1 cellular context compared by ENCODE assay signal in genomic region chr1:153946622-153947246, GRCh38.
TF ChIP-seq lines count a peak whose summit lies in the region.

A gene with protein sequence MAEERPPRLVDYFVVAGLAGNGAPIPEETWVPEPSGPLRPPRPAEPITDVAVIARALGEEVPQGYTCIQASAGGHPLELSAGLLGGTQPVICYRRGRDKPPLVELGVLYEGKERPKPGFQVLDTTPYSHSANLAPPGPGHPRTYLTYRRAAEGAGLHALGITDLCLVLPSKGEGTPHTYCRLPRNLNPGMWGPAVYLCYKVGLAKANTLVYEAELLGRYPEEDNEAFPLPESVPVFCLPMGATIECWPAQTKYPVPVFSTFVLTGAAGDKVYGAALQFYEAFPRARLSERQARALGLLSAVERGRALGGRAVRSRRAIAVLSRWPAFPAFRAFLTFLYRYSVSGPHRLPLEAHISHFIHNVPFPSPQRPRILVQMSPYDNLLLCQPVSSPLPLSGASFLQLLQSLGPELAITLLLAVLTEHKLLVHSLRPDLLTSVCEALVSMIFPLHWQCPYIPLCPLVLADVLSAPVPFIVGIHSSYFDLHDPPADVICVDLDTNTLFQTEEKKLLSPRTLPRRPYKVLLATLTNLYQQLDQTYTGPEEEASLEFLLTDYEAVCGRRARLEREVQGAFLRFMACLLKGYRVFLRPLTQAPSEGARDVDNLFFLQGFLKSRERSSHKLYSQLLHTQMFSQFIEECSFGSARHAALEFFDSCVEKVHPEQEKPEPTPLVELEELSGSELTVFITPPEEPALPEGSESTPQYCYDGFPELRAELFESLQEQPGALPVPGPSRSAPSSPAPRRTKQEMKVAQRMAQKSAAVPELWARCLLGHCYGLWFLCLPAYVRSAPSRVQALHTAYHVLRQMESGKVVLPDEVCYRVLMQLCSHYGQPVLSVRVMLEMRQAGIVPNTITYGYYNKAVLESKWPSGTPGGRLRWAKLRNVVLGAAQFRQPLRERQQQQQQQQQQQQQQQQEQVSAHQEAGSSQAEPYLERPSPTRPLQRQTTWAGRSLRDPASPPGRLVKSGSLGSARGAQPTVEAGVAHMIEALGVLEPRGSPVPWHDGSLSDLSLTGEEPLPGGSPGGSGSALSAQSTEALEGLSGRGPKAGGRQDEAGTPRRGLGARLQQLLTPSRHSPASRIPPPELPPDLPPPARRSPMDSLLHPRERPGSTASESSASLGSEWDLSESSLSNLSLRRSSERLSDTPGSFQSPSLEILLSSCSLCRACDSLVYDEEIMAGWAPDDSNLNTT (N-terminal part only) (minus strand): TSS chr1:153946718. CDS start chr1:153944374, 2,344 bp downstream.

TF ChIP-seq in HepG2, 621 proteins besides CTCF, POLR2A, EP300 and RAD21 (continued from another document and continues in another):
- TF ChIP-seq ZNF724P (CRISPR knock-in tag; IDR thresholded peaks at IDR 0.05; ENCODE audit: borderline replicate concordance) (0 out of 2 replicates have a peak, but pooled peaks have one; percentile 68), ZNF180 (CRISPR knock-in tag; IDR thresholded peaks at IDR 0.05; ENCODE audit: borderline replicate concordance, low read depth) (no peak), ZBTB38 (CRISPR knock-in tag; IDR thresholded peaks at IDR 0.05) (no peak), HMG20B (CRISPR knock-in tag; conservative IDR thresholded peaks at IDR 0.05) (no peak), ZNF550 (CRISPR knock-in tag; IDR thresholded peaks at IDR 0.05; ENCODE audit: borderline replicate concordance) (no peak), ZFX (CRISPR knock-in tag; IDR thresholded peaks at IDR 0.05; ENCODE audit: low read depth) (peak; percentile 44; the same call in 1 of the 2 replicates), NPAS2 (CRISPR knock-in tag; IDR thresholded peaks at IDR 0.05; ENCODE audit: borderline replicate concordance) (no peak), ZNF275 (CRISPR knock-in tag; IDR thresholded peaks at IDR 0.05; ENCODE audit: borderline replicate concordance) (no peak), MYC (CRISPR knock-in tag; IDR thresholded peaks at IDR 0.05; ENCODE audit: borderline replicate concordance) (peak; percentile 65; the same call in 1 of the 2 replicates), CHD2 (IDR thresholded peaks at IDR 0.05; ENCODE audit: low read depth, low read length) (no peak), ZNF333 (CRISPR knock-in tag; IDR thresholded peaks at IDR 0.05; ENCODE audit: borderline replicate concordance) (no peak), SALL1 (CRISPR knock-in tag; IDR thresholded peaks at IDR 0.05) (peak; percentile 80), ZNF552 (CRISPR knock-in tag; IDR thresholded peaks at IDR 0.05; ENCODE audit: borderline replicate concordance) (no peak), ZBTB34 (CRISPR knock-in tag; IDR thresholded peaks at IDR 0.05) (0 out of 2 replicates have a peak, but pooled peaks have one; percentile 9), ZFP41 (CRISPR knock-in tag; IDR thresholded peaks at IDR 0.05; ENCODE audit: borderline replicate concordance) (no peak), SRY (CRISPR knock-in tag; IDR thresholded peaks at IDR 0.05) (no peak), TARDBP (CRISPR knock-in tag; IDR thresholded peaks at IDR 0.05) (peak; percentile 34; the same call in 1 of the 2 replicates), NR2C2 (CRISPR knock-in tag; IDR thresholded peaks at IDR 0.05; ENCODE audit: borderline replicate concordance) (peak; percentile 78), ZKSCAN5 (CRISPR knock-in tag; IDR thresholded peaks at IDR 0.05) (no peak), AKNA (CRISPR knock-in tag; IDR thresholded peaks at IDR 0.05; ENCODE audit: borderline replicate concordance) (no peak), ELF4 (CRISPR knock-in tag; IDR thresholded peaks at IDR 0.05; ENCODE audit: borderline replicate concordance) (no peak), YEATS2 (CRISPR knock-in tag; IDR thresholded peaks at IDR 0.05; ENCODE audit: borderline replicate concordance) (0 out of 2 replicates have a peak, but pooled peaks have one; percentile 26), CSRNP2 (CRISPR knock-in tag; conservative IDR thresholded peaks at IDR 0.05; ENCODE audit: low read depth) (no peak), CEBPB (IDR thresholded peaks at IDR 0.05; ENCODE audit: borderline replicate concordance, low read depth, low read length) (no peak), RNF2 (conservative IDR thresholded peaks at IDR 0.05; ENCODE audit: low read depth) (no peak), ZFP36L1 (CRISPR knock-in tag; IDR thresholded peaks at IDR 0.05) (no peak), ZNF850 (CRISPR knock-in tag; conservative IDR thresholded peaks at IDR 0.05) (no peak), HMG20A (CRISPR knock-in tag; IDR thresholded peaks at IDR 0.05; ENCODE audit: borderline replicate concordance) (peak; percentile 29; the same call in 1 of the 2 replicates), ETV6 (CRISPR knock-in tag; conservative IDR thresholded peaks at IDR 0.05) (no peak; the same call in 1 of the 2 replicates), MYNN (CRISPR knock-in tag; IDR thresholded peaks at IDR 0.05; ENCODE audit: low read depth) (no peak), ZNF841 (CRISPR knock-in tag; IDR thresholded peaks at IDR 0.05; ENCODE audit: borderline replicate concordance) (no peak)
- TF ChIP-seq, protein P1, sequence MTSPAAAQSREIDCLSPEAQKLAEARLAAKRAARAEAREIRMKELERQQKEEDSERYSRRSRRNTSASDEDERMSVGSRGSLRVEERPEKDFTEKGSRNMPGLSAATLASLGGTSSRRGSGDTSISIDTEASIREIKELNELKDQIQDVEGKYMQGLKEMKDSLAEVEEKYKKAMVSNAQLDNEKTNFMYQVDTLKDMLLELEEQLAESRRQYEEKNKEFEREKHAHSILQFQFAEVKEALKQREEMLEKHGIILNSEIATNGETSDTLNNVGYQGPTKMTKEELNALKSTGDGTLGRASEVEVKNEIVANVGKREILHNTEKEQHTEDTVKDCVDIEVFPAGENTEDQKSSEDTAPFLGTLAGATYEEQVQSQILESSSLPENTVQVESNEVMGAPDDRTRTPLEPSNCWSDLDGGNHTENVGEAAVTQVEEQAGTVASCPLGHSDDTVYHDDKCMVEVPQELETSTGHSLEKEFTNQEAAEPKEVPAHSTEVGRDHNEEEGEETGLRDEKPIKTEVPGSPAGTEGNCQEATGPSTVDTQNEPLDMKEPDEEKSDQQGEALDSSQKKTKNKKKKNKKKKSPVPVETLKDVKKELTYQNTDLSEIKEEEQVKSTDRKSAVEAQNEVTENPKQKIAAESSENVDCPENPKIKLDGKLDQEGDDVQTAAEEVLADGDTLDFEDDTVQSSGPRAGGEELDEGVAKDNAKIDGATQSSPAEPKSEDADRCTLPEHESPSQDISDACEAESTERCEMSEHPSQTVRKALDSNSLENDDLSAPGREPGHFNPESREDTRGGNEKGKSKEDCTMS (CRISPR knock-in tag; conservative IDR thresholded peaks at IDR 0.05), result no peak
- TF ChIP-seq, protein P2, sequence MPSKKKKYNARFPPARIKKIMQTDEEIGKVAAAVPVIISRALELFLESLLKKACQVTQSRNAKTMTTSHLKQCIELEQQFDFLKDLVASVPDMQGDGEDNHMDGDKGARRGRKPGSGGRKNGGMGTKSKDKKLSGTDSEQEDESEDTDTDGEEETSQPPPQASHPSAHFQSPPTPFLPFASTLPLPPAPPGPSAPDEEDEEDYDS (CRISPR knock-in tag; IDR thresholded peaks at IDR 0.05), result 0 out of 2 replicates have a peak, but pooled peaks have one; percentile 24
- TF ChIP-seq, protein P3, sequence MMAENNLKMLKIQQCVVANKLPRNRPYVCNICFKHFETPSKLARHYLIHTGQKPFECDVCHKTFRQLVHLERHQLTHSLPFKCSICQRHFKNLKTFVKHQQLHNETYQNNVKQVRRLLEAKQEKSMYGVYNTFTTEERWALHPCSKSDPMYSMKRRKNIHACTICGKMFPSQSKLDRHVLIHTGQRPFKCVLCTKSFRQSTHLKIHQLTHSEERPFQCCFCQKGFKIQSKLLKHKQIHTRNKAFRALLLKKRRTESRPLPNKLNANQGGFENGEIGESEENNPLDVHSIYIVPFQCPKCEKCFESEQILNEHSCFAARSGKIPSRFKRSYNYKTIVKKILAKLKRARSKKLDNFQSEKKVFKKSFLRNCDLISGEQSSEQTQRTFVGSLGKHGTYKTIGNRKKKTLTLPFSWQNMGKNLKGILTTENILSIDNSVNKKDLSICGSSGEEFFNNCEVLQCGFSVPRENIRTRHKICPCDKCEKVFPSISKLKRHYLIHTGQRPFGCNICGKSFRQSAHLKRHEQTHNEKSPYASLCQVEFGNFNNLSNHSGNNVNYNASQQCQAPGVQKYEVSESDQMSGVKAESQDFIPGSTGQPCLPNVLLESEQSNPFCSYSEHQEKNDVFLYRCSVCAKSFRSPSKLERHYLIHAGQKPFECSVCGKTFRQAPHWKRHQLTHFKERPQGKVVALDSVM (CRISPR knock-in tag; IDR thresholded peaks at IDR 0.05), result 0 out of 2 replicates have a peak, but pooled peaks have one; percentile 27
- TF ChIP-seq, protein P4, sequence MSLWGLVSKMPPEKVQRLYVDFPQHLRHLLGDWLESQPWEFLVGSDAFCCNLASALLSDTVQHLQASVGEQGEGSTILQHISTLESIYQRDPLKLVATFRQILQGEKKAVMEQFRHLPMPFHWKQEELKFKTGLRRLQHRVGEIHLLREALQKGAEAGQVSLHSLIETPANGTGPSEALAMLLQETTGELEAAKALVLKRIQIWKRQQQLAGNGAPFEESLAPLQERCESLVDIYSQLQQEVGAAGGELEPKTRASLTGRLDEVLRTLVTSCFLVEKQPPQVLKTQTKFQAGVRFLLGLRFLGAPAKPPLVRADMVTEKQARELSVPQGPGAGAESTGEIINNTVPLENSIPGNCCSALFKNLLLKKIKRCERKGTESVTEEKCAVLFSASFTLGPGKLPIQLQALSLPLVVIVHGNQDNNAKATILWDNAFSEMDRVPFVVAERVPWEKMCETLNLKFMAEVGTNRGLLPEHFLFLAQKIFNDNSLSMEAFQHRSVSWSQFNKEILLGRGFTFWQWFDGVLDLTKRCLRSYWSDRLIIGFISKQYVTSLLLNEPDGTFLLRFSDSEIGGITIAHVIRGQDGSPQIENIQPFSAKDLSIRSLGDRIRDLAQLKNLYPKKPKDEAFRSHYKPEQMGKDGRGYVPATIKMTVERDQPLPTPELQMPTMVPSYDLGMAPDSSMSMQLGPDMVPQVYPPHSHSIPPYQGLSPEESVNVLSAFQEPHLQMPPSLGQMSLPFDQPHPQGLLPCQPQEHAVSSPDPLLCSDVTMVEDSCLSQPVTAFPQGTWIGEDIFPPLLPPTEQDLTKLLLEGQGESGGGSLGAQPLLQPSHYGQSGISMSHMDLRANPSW (CRISPR knock-in tag; IDR thresholded peaks at IDR 0.05; ENCODE audit: borderline replicate concordance), result no peak
